ENCODE assay signal across 12 cellular contexts in the genomic region with DNA sequence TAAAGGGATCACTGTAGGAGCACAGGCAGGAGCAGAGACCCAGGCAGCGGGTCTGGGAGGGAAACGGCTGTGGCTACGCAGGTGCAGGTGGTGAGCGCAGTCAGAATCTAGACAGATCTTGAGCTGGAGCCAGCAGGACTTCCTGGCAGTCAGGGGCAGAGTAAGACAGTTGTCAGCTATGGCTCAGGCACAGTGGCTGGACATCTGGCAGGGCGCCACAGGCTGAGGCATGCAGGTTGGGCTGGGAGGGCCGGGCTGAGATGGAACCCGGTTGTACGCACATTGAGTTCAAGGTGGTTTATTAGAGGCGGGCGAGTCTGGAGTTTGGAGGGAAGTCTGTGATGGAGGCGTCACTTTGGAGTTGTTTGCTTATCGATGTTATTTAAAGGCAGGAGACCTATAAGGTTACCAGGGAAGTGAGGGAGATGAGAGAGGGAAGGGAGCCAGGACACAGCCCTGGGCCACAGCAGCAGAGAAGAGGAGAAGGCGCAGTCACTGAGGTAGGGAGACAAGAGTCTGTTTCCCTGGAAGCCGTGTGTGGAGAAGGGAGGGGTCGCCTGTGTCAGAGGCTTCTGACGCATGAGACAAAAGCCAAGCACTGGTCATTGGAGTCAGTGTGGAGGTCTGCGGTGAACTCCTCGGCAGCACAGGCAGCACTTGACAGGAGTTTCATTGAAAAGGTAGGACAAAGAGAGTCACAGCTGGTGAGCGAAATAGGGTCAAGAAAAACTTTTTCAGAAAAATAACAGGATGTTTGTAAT.
DNase-seq lines count a peak whose midpoint lies in the region; ATAC-seq and TF ChIP-seq lines count a peak whose summit lies in the region.
"Had no signal": no experiment of that assay in that cellular context is flagged by ENCODE, and none has a peak within 500 bp of the region (broad histone marks: within the 10 kb centered on the region; RNA-seq: fewer than 3 reads in every experiment).

No MANE protein-coding gene starts in this region.

- H3K27ac ChIP-seq in skeletal muscle tissue (ENCODE audit: low read depth, low read length), result no peak overlapping the region
- H3K27ac ChIP-seq: thoracic aorta had no signal

- no peaks in the 10 kb centered on the region for H3K9me3 ChIP-seq in skeletal muscle tissue (ENCODE audit: control insufficient read depth in 3 of 3, low read length in 3 of 3)
- H3K9me3 ChIP-seq: thoracic aorta had no signal

- TF ChIP-seq CTCF in epithelial cell of esophagus (IDR thresholded peaks at IDR 0.05; ENCODE audit: insufficient read depth, low read depth, low read length, missing control alignments), result no peak

- H3K27ac Mint-ChIP-seq in activated CD4-positive, alpha-beta T cell treated with anti-CD3 and anti-CD28 coated beads for 36 hours, result peak overlapping the region; percentile 21

- H3K4me1 ChIP-seq in skeletal muscle tissue (ENCODE audit: control insufficient read depth in 3 of 3, insufficient read depth in 3 of 3, low read length in 3 of 3), result peaks cover 25 to 34% (median 33%) of the 10 kb centered on the region in 3 donors

- no peaks in the 10 kb centered on the region for H3K36me3 Mint-ChIP-seq in activated CD4-positive, alpha-beta T cell treated with anti-CD3 and anti-CD28 coated beads for 36 hours (ENCODE audit: low read depth)

- ATAC-seq in activated CD4-positive, alpha-beta T cell treated with anti-CD3 and anti-CD28 coated beads for 36 hours, result peak; percentile 35
- ATAC-seq in GM19035 (IDR thresholded peaks at IDR 0.05; ENCODE audit: unreplicated experiment) (no peak), sciatic nerve (no peak)

- DNase-seq in activated CD4-positive, alpha-beta T cell treated with anti-CD3 and anti-CD28 coated beads for 36 hours, result no peak
- no peak for DNase-seq in activated CD4-positive, alpha-beta T cell treated with anti-CD3 and anti-CD28 coated beads for 1 hour
- DNase-seq in NCI-H748 treated with DMSO at 0.1 percent for 48 hours (lab: John Stamatoyannopoulos, UW) (peak; percentile 86), epithelial cell of esophagus (ENCODE audit: low read depth) (peak; percentile 72), sciatic nerve (ENCODE audit: low spot score) (no peak), GM03348 (ENCODE audit: low spot score) (no peak)
- DNase-seq: HCEC 1CT, SIG-M5 had no signal

- H3K27me3 Mint-ChIP-seq in activated CD4-positive, alpha-beta T cell treated with anti-CD3 and anti-CD28 coated beads for 36 hours, result no peaks in the 10 kb centered on the region

- no peaks in the 10 kb centered on the region for H3K36me3 ChIP-seq in skeletal muscle tissue (ENCODE audit: control insufficient read depth in 3 of 3, insufficient read depth in 3 of 3, low read length in 3 of 3)
- H3K36me3 ChIP-seq: thoracic aorta had no signal

- H3K9me3 Mint-ChIP-seq in activated CD4-positive, alpha-beta T cell treated with anti-CD3 and anti-CD28 coated beads for 36 hours (ENCODE audit: low read depth), result no peaks in the 10 kb centered on the region
- H3K9me3 Mint-ChIP-seq: IgD-negative memory B cell had no signal

- peak overlapping the region in 2 of 3 donors; percentile 33 to 47 for H3K9ac ChIP-seq in skeletal muscle tissue (ENCODE audit: low read depth in 1 of 3, low read length in 3 of 3)

- H3K4me3 ChIP-seq in epithelial cell of esophagus (ENCODE audit: low read length) (no peak overlapping the region), skeletal muscle tissue (ENCODE audit: low read length in 3 of 3) (peak overlapping the region in 1 of 3 donors; percentile 32)
- H3K4me3 ChIP-seq: thoracic aorta had no signal

- intact Hi-C loops in activated CD4-positive, alpha-beta T cell treated with anti-CD3 and anti-CD28 coated beads for 36 hours (cut with DNase I, micrococcal nuclease), result no loop called here
- intact Hi-C loops in sciatic nerve (cut with DNase I), result no loop called here

- no peak overlapping the region for H3K4me3 Mint-ChIP-seq in activated CD4-positive, alpha-beta T cell treated with anti-CD3 and anti-CD28 coated beads for 36 hours

- POLR2A ChIA-PET in activated CD4-positive, alpha-beta T cell treated with anti-CD3 and anti-CD28 coated beads for 36 hours (lab: Charles Lee), result no interaction called here

- H3K4me1 Mint-ChIP-seq in activated CD4-positive, alpha-beta T cell treated with anti-CD3 and anti-CD28 coated beads for 36 hours, result peaks cover 35% of the 10 kb centered on the region

- no peaks in the 10 kb centered on the region for H3K27me3 ChIP-seq in skeletal muscle tissue (ENCODE audit: control insufficient read depth in 3 of 3, insufficient read depth in 3 of 3, low read length in 3 of 3)

- CTCF ChIA-PET in activated CD4-positive, alpha-beta T cell treated with anti-CD3 and anti-CD28 coated beads for 36 hours (lab: Charles Lee), result no interaction called here

Comparison
In these comparisons a context has a peak if more than half of its experiments do, and no peak if none do; other contexts are left out.
1. DNase-seq: peak in NCI-H748 treated with DMSO at 0.1 percent for 48 hours (single experiment) and epithelial cell of esophagus (single experiment); none in activated CD4-positive, alpha-beta T cell treated with anti-CD3 and anti-CD28 coated beads for 36 hours (single experiment), activated CD4-positive, alpha-beta T cell treated with anti-CD3 and anti-CD28 coated beads for 1 hour (single experiment), sciatic nerve (single experiment) and GM03348 (single experiment).